8 cellular contexts compared by ENCODE assay signal in genomic region chr7:102396710-102397019, GRCh38. TPM values are rescaled to one million over a fixed set of nuclear protein-coding genes. Genes with fewer than 3 reads are reported as not detected.
A peak's percentile ranks its signal among the peaks of the same experiment; 100 is the strongest.
DNase-seq lines count a peak whose midpoint lies in the region; ATAC-seq and TF ChIP-seq lines count a peak whose summit lies in the region.

No MANE protein-coding gene starts in this region.

- H2AFZ ChIP-seq in DND-41 (ENCODE audit: low read depth, low read length) (peak overlapping the region; percentile 85), OCI-LY3 (ENCODE audit: low read depth, low read length) (peak overlapping the region; percentile 55; the same call in 1 of the 2 replicates)

- H3K27me3 ChIP-seq in DND-41 (ENCODE audit: insufficient read depth, low read length, poor library complexity) (no peaks in the 10 kb centered on the region), OCI-LY3 (ENCODE audit: low read depth, low read length) (no peaks in the 10 kb centered on the region), neutrophil (no peaks in the 10 kb centered on the region)

- ATAC-seq in DND-41 (ENCODE audit: insufficient read depth, low read depth) (no peak), GM18870 (IDR thresholded peaks at IDR 0.05; ENCODE audit: unreplicated experiment) (no peak)

- no peaks in the 10 kb centered on the region; the same call in 1 of the 2 replicates for H4K20me1 ChIP-seq in DND-41 (ENCODE audit: insufficient read depth, low read length)
- H4K20me1 ChIP-seq in OCI-LY3 (ENCODE audit: insufficient read depth, low read length) = no peaks in the 10 kb centered on the region

- H3K9ac ChIP-seq in DND-41 (ENCODE audit: low read depth, low read length) = peak overlapping the region; percentile 86
- peak overlapping the region; percentile 86 for H3K9ac ChIP-seq in OCI-LY3 (ENCODE audit: low read length)

- no peak for DNase-seq in DND-41
- no peak for DNase-seq in epithelial cell of prostate (ENCODE audit: low read depth, low spot score)
- no peak for DNase-seq in A172 (ENCODE audit: low spot score)
- DNase-seq in GF-D8 (lab: John Stamatoyannopoulos, UW) = no peak
- DNase-seq in NCI-H2107 treated with DMSO at 0.1 percent for 48 hours (lab: John Stamatoyannopoulos, UW; ENCODE audit: unreplicated experiment) = no peak

- H3K9me3 ChIP-seq in DND-41 (ENCODE audit: insufficient read depth, low read length, severe bottlenecking) (no peaks in the 10 kb centered on the region), OCI-LY3 (ENCODE audit: insufficient read depth, low read length) (no peaks in the 10 kb centered on the region), neutrophil (no peaks in the 10 kb centered on the region)

- H3K4me1 ChIP-seq in DND-41 (ENCODE audit: insufficient read depth, low read length) = peaks cover 19% of the 10 kb centered on the region
- peaks cover 9% of the 10 kb centered on the region for H3K4me1 ChIP-seq in OCI-LY3 (ENCODE audit: low read length)
- peaks cover 15 to 17% of the 10 kb centered on the region in 2 experiments for H3K4me1 ChIP-seq in neutrophil (ENCODE audit: control insufficient read depth in 1 of 2, insufficient read depth in 1 of 2, low read depth in 1 of 2, low read length in 1 of 2)

- H3K4me3 ChIP-seq in DND-41 (ENCODE audit: low read depth in 1 of 2, low read length in 2 of 2) (peak overlapping the region; percentile 89 to 95), OCI-LY3 (ENCODE audit: low read length) (peak overlapping the region; percentile 82), neutrophil (ENCODE audit: low read depth in 1 of 2, low read length in 1 of 2) (peak overlapping the region; percentile 94 to 99)

- H3K36me3 ChIP-seq in DND-41 (ENCODE audit: insufficient read depth, low read length) (peaks cover 50% of the 10 kb centered on the region), OCI-LY3 (replicated peaks; ENCODE audit: low read depth, low read length) (peaks cover 32% of the 10 kb centered on the region), neutrophil (peaks cover 25% of the 10 kb centered on the region)

- H3K4me2 ChIP-seq in DND-41 (ENCODE audit: insufficient read depth, low read length) = peak overlapping the region; percentile 97
- peak overlapping the region; percentile 97 for H3K4me2 ChIP-seq in OCI-LY3 (ENCODE audit: low read length)

- H3K79me2 ChIP-seq in DND-41 (ENCODE audit: insufficient read depth, low read length) (peaks cover 25% of the 10 kb centered on the region), OCI-LY3 (ENCODE audit: low read length) (peaks cover 14% of the 10 kb centered on the region)

- H3K27ac ChIP-seq in DND-41 (ENCODE audit: low read length) (peak overlapping the region; percentile 78), OCI-LY3 (ENCODE audit: low read length) (peak overlapping the region; percentile 44), epithelial cell of prostate (peak overlapping the region; percentile 78), neutrophil (peak overlapping the region; percentile 84)

- no peak for TF ChIP-seq CTCF in DND-41 (IDR thresholded peaks at IDR 0.05; ENCODE audit: borderline replicate concordance, extremely low read depth, low read length, poor library complexity, severe bottlenecking)
- TF ChIP-seq CTCF in OCI-LY3 (IDR thresholded peaks at IDR 0.05; ENCODE audit: low read depth, low read length) = no peak
- no peak for TF ChIP-seq CTCF in neutrophil (IDR thresholded peaks at IDR 0.05)

RNA-seq across cellular contexts. Expression of gene PRKRIP1, which starts 0.5 kb away (rescaled TPM):
- 27.1 and 33.5 TPM in 2 replicates for total RNA-seq in A172 (2014; rRNA removed; shearing (Covaris generic))

RNA-seq across cellular contexts. Expression of gene ORAI2, which starts 36.7 kb away (rescaled TPM):
- total RNA-seq in A172 (2014; rRNA removed; shearing (Covaris generic)) = 67.6 and 77.9 TPM in 2 replicates

RNA-seq across cellular contexts. Expression of gene SPDYE6, which starts 40.4 kb away (rescaled TPM):
- total RNA-seq in A172 (2014; rRNA removed; shearing (Covaris generic)) = not detected in 2 replicates
